1 cellular context compared by ENCODE assay signal in genomic region chr1:228487336-228488106, GRCh38.
TF ChIP-seq lines count a peak whose summit lies in the region.

RNF187 (plus strand) TSS chr1:228487382.

TF ChIP-seq in HepG2, 621 proteins besides CTCF, POLR2A, EP300 and RAD21 (continued from another document and continues in another):
- TF ChIP-seq ZSCAN31 (CRISPR knock-in tag; IDR thresholded peaks at IDR 0.05; ENCODE audit: low read depth): no peak
- TF ChIP-seq MED13 (CRISPR knock-in tag; IDR thresholded peaks at IDR 0.05): 0 out of 2 replicates have a peak, but pooled peaks have one; percentile 8
- TF ChIP-seq ZNF253 (CRISPR knock-in tag; IDR thresholded peaks at IDR 0.05; ENCODE audit: borderline replicate concordance): no peak
- no peak for TF ChIP-seq ZBTB42 (CRISPR knock-in tag; IDR thresholded peaks at IDR 0.05)
- no peak for TF ChIP-seq ZHX2 (IDR thresholded peaks at IDR 0.05; ENCODE audit: low read depth)
- 0 out of 2 replicates have a peak, but pooled peaks have one; percentile 5 for TF ChIP-seq ZHX2 (CRISPR knock-in tag; IDR thresholded peaks at IDR 0.05; ENCODE audit: borderline replicate concordance)
- TF ChIP-seq POLR2AphosphoS2 (IDR thresholded peaks at IDR 0.05; ENCODE audit: low read depth, low read length): no peak
- TF ChIP-seq ISL2 (CRISPR knock-in tag; IDR thresholded peaks at IDR 0.05): no peak; the same call in 1 of the 2 replicates
- no peak for TF ChIP-seq BCL6 (CRISPR knock-in tag; IDR thresholded peaks at IDR 0.05)
- TF ChIP-seq KDM2A (CRISPR knock-in tag; IDR thresholded peaks at IDR 0.05; ENCODE audit: borderline replicate concordance, low read depth): no peak
- TF ChIP-seq ZNF501 (CRISPR knock-in tag; IDR thresholded peaks at IDR 0.05): no peak
- no peak for TF ChIP-seq FOXK2 (IDR thresholded peaks at IDR 0.05)
- 0 out of 2 replicates have a peak, but pooled peaks have one; percentile 45 for TF ChIP-seq RBFOX2 (IDR thresholded peaks at IDR 0.05; ENCODE audit: low read depth, low read length)
- no peak for TF ChIP-seq THAP9 (CRISPR knock-in tag; IDR thresholded peaks at IDR 0.05; ENCODE audit: borderline replicate concordance)
- TF ChIP-seq ZNF598 (CRISPR knock-in tag; IDR thresholded peaks at IDR 0.05; ENCODE audit: borderline replicate concordance): no peak
- no peak for TF ChIP-seq ZNF563 (CRISPR knock-in tag; IDR thresholded peaks at IDR 0.05)
- TF ChIP-seq ZBTB43 (CRISPR knock-in tag; conservative IDR thresholded peaks at IDR 0.05): no peak
- no peak for TF ChIP-seq ZFP62 (CRISPR knock-in tag; IDR thresholded peaks at IDR 0.05)
- no peak for TF ChIP-seq SRSF4 (IDR thresholded peaks at IDR 0.05; ENCODE audit: low read depth, low read length, poor library complexity, severe bottlenecking)
- no peak for TF ChIP-seq MIER2 (CRISPR knock-in tag; IDR thresholded peaks at IDR 0.05)
- TF ChIP-seq HBP1 (CRISPR knock-in tag; IDR thresholded peaks at IDR 0.05; ENCODE audit: low read depth): 0 out of 2 replicates have a peak, but pooled peaks have one; percentile 6
- no peak for TF ChIP-seq PATZ1 (CRISPR knock-in tag; IDR thresholded peaks at IDR 0.05)
- TF ChIP-seq TGIF2 (CRISPR knock-in tag; IDR thresholded peaks at IDR 0.05): no peak
- TF ChIP-seq FOXK1 (CRISPR knock-in tag; IDR thresholded peaks at IDR 0.05; ENCODE audit: borderline replicate concordance, low read depth): no peak
- TF ChIP-seq TARDBP (CRISPR knock-in tag; IDR thresholded peaks at IDR 0.05): no peak
- TF ChIP-seq LCORL (IDR thresholded peaks at IDR 0.05): no peak
- no peak for TF ChIP-seq LCORL (CRISPR knock-in tag; IDR thresholded peaks at IDR 0.05)
- TF ChIP-seq ZNF7 (CRISPR knock-in tag; IDR thresholded peaks at IDR 0.05): no peak
- TF ChIP-seq SIN3B (IDR thresholded peaks at IDR 0.05; ENCODE audit: low read length): no peak
- no peak for TF ChIP-seq ZNF577 (CRISPR knock-in tag; IDR thresholded peaks at IDR 0.05; ENCODE audit: borderline replicate concordance, low read depth)
- no peak for TF ChIP-seq HMGXB3 (CRISPR knock-in tag; IDR thresholded peaks at IDR 0.05; ENCODE audit: borderline replicate concordance)
- no peak for TF ChIP-seq ZNF790 (CRISPR knock-in tag; IDR thresholded peaks at IDR 0.05; ENCODE audit: borderline replicate concordance)
- TF ChIP-seq NRL (CRISPR knock-in tag; IDR thresholded peaks at IDR 0.05; ENCODE audit: borderline replicate concordance): no peak
- TF ChIP-seq TEF (CRISPR knock-in tag; IDR thresholded peaks at IDR 0.05): no peak
- no peak for TF ChIP-seq HOXD1 (CRISPR knock-in tag; IDR thresholded peaks at IDR 0.05)
- no peak for TF ChIP-seq HCFC1 (IDR thresholded peaks at IDR 0.05; ENCODE audit: low read depth, low read length)
- no peak for TF ChIP-seq TFDP2 (CRISPR knock-in tag; IDR thresholded peaks at IDR 0.05)
